In genomic region chr11:61113209-61113608, GRCh38 we compare ENCODE assay signal across 31 cellular contexts. TPM values are rescaled to one million over a fixed set of nuclear protein-coding genes. Genes with fewer than 3 reads are reported as not detected.
DNase-seq lines count a peak whose midpoint lies in the region; ATAC-seq and TF ChIP-seq lines count a peak whose summit lies in the region.
"Had no signal": no experiment of that assay in that cellular context is flagged by ENCODE, and none has a peak within 500 bp of the region (broad histone marks: within the 10 kb centered on the region; RNA-seq: fewer than 3 reads in every experiment).

No MANE protein-coding gene starts in this region.

- peak overlapping the region; percentile 78 for H3K27ac ChIP-seq in naive thymus-derived CD4-positive, alpha-beta T cell (ENCODE audit: low read depth, low read length)
- no peak overlapping the region for H3K27ac ChIP-seq in upper lobe of right lung
- H3K27ac ChIP-seq: breast epithelium, heart left ventricle, HL-60, KMS-11, lower lobe of right lung, parathyroid adenoma, SJCRH30, uterus had no signal

- H3K4me3 Mint-ChIP-seq in activated naive CD4-positive, alpha-beta T cell treated with anti-CD3 and anti-CD28 coated beads, Interleukin-2, amount 50 U/mL, for 24 hours: peak overlapping the region; percentile 79
- H3K4me3 Mint-ChIP-seq in activated CD8-positive, alpha-beta T cell treated with anti-CD3 and anti-CD28 coated beads, Interleukin-2, amount 10 ng/mL, durations not matched to agents 7 days and 5 days: peak overlapping the region; percentile 49
- H3K4me3 Mint-ChIP-seq in naive thymus-derived CD4-positive, alpha-beta T cell: peak overlapping the region in 9 of 10 donors; percentile 82 to 93 (median 86)
- H3K4me3 Mint-ChIP-seq: activated T-helper 17 cell treated with anti-CD3 and anti-CD28 coated beads, Interleukin-2, amount 50 U/mL, for 72 hours; CD14-positive monocyte; nephron progenitor cell had no signal

- ATAC-seq in activated CD8-positive, alpha-beta T cell treated with anti-CD3 and anti-CD28 coated beads, Interleukin-2, amount 10 ng/mL, durations not matched to agents 7 days and 5 days: no peak
- peak; percentile 26 for ATAC-seq in naive thymus-derived CD4-positive, alpha-beta T cell
- no peak for ATAC-seq in upper lobe of right lung
- ATAC-seq: activated CD4-positive, CD25-positive, alpha-beta regulatory T cell treated with anti-CD3 and anti-CD28 coated beads, Interleukin-2, amount 50 U/mL, for 24 hours; activated T-helper 17 cell treated with anti-CD3 and anti-CD28 coated beads, Interleukin-2, amount 50 U/mL, for 72 hours; heart left ventricle; lower lobe of right lung; right cardiac atrium had no signal

- no peaks in the 10 kb centered on the region for H3K9me3 ChIP-seq in naive thymus-derived CD4-positive, alpha-beta T cell (ENCODE audit: control insufficient read depth in 2 of 3, low read length in 3 of 3)
- H3K9me3 ChIP-seq in upper lobe of right lung: no peaks in the 10 kb centered on the region
- H3K9me3 ChIP-seq: breast epithelium, heart left ventricle, lower lobe of right lung, SJCRH30, uterus had no signal

- peak overlapping the region; percentile 82 for H3K27ac Mint-ChIP-seq in activated naive CD4-positive, alpha-beta T cell treated with anti-CD3 and anti-CD28 coated beads, Interleukin-2, amount 50 U/mL, for 24 hours
- H3K27ac Mint-ChIP-seq in activated CD8-positive, alpha-beta T cell treated with anti-CD3 and anti-CD28 coated beads, Interleukin-2, amount 10 ng/mL, durations not matched to agents 7 days and 5 days: peak overlapping the region; percentile 99
- H3K27ac Mint-ChIP-seq in naive thymus-derived CD4-positive, alpha-beta T cell: peak overlapping the region in 7 of 9 donors; percentile 63 to 98 (median 89)
- H3K27ac Mint-ChIP-seq: activated T-helper 17 cell treated with anti-CD3 and anti-CD28 coated beads, Interleukin-2, amount 50 U/mL, for 72 hours; nephron progenitor cell had no signal

- TF ChIP-seq CTCF in upper lobe of right lung (IDR thresholded peaks at IDR 0.05): no peak
- no peak for TF ChIP-seq CTCF in GM13976 (IDR thresholded peaks at IDR 0.05; ENCODE audit: borderline replicate concordance, control extremely low read depth, extremely low read depth, insufficient read depth, missing control alignments)

- in situ Hi-C loops in GM13976 (cut with MboI; ENCODE audit: low sequenced_read_pairs, unreplicated experiment): no loop called here

- H3K36me3 Mint-ChIP-seq in activated naive CD4-positive, alpha-beta T cell treated with anti-CD3 and anti-CD28 coated beads, Interleukin-2, amount 50 U/mL, for 24 hours: peaks cover 40% of the 10 kb centered on the region
- H3K36me3 Mint-ChIP-seq in activated CD8-positive, alpha-beta T cell treated with anti-CD3 and anti-CD28 coated beads, Interleukin-2, amount 10 ng/mL, durations not matched to agents 7 days and 5 days (ENCODE audit: low read depth): peaks cover 88% of the 10 kb centered on the region
- H3K36me3 Mint-ChIP-seq in naive thymus-derived CD4-positive, alpha-beta T cell: peaks cover 6 to 70% (median 37%) of the 10 kb centered on the region in 5 donors
- H3K36me3 Mint-ChIP-seq: CD14-positive monocyte had no signal

- DNase-seq in activated naive CD4-positive, alpha-beta T cell treated with anti-CD3 and anti-CD28 coated beads, Interleukin-2, amount 50 U/mL, for 16 hours: no peak
- DNase-seq in activated CD8-positive, alpha-beta T cell treated with anti-CD3 and anti-CD28 coated beads, Interleukin-2, amount 10 ng/mL, durations not matched to agents 7 days and 5 days: no peak
- DNase-seq in naive thymus-derived CD4-positive, alpha-beta T cell: no peak
- DNase-seq in upper lobe of right lung: peak; percentile 16
- DNase-seq in GM13976 (ENCODE audit: low spot score): no peak
- no peak for DNase-seq in NCI-H69 (lab: John Stamatoyannopoulos, UW)
- DNase-seq: effector CD8-positive, alpha-beta T cell; erythroblast; heart left ventricle; lower lobe of right lung; NCI-H1417 treated with DMSO at 0.1 percent for 48 hours; NCI-H2081 treated with DMSO at 0.1 percent for 48 hours; NCI-H226; NCI-H748 treated with DMSO at 0.1 percent for 48 hours; nephron progenitor cell; right cardiac atrium; stimulated activated CD4-positive, alpha-beta T cell treated with anti-CD3 and anti-CD28 coated beads, Interleukin-12 subunit alpha, Interleukin-12 subunit beta, amount 100 ng/mL, for 4 hours; stimulated activated CD4-positive, alpha-beta T cell treated with anti-CD3 and anti-CD28 coated beads, Interleukin-4, amount 100 ng/mL, for 1 hour; uterus had no signal

- H3K9me3 Mint-ChIP-seq in activated naive CD4-positive, alpha-beta T cell treated with anti-CD3 and anti-CD28 coated beads, Interleukin-2, amount 50 U/mL, for 24 hours: no peaks in the 10 kb centered on the region
- no peaks in the 10 kb centered on the region for H3K9me3 Mint-ChIP-seq in activated CD8-positive, alpha-beta T cell treated with anti-CD3 and anti-CD28 coated beads, Interleukin-2, amount 10 ng/mL, durations not matched to agents 7 days and 5 days (ENCODE audit: insufficient read depth)
- H3K9me3 Mint-ChIP-seq in naive thymus-derived CD4-positive, alpha-beta T cell: peaks cover 0 to 8% (median 0%) of the 10 kb centered on the region in 11 donors
- H3K9me3 Mint-ChIP-seq: CD14-positive monocyte, nephron progenitor cell had no signal

- intact Hi-C loops in naive thymus-derived CD4-positive, alpha-beta T cell (cut with micrococcal nuclease): loop anchor here (1.0 to 5.0 kb wide), 3 partner anchors 16 to 126 kb away; no protein-coding TSS in a partner anchor
- intact Hi-C loops in upper lobe of right lung (cut with DNase I): no loop called here

- no peaks in the 10 kb centered on the region for H3K27me3 Mint-ChIP-seq in activated naive CD4-positive, alpha-beta T cell treated with anti-CD3 and anti-CD28 coated beads, Interleukin-2, amount 50 U/mL, for 24 hours
- no peaks in the 10 kb centered on the region for H3K27me3 Mint-ChIP-seq in activated CD8-positive, alpha-beta T cell treated with anti-CD3 and anti-CD28 coated beads, Interleukin-2, amount 10 ng/mL, durations not matched to agents 7 days and 5 days (ENCODE audit: low read depth)
- no peaks in the 10 kb centered on the region for H3K27me3 Mint-ChIP-seq in naive thymus-derived CD4-positive, alpha-beta T cell
- H3K27me3 Mint-ChIP-seq: activated T-helper 17 cell treated with anti-CD3 and anti-CD28 coated beads, Interleukin-2, amount 50 U/mL, for 72 hours had no signal

- peaks cover 48 to 81% of the 10 kb centered on the region in 2 donors for H3K4me1 ChIP-seq in naive thymus-derived CD4-positive, alpha-beta T cell (ENCODE audit: control insufficient read depth in 2 of 2, insufficient read depth in 2 of 2, low read length in 2 of 2)
- peaks cover 3% of the 10 kb centered on the region for H3K4me1 ChIP-seq in upper lobe of right lung
- H3K4me1 ChIP-seq: breast epithelium, lower lobe of right lung, parathyroid adenoma, SJCRH30, uterus had no signal

- POLR2A ChIA-PET in activated CD8-positive, alpha-beta T cell treated with anti-CD3 and anti-CD28 coated beads, Interleukin-2, amount 10 ng/mL, durations not matched to agents 7 days and 5 days (lab: Charles Lee): interaction anchor here (0.6 to 1.5 kb wide), 9 partner anchors 9 to 590 kb away, joined by 3 to 6 read pairs (median 4); partner anchors contain the start of gene CD5
- POLR2A ChIA-PET in naive thymus-derived CD4-positive, alpha-beta T cell (lab: Charles Lee): interaction anchor here (0.6 to 12.0 kb wide), 27 partner anchors 8 to 1486 kb away, joined by 3 to 113 read pairs (median 6); partner anchors contain the start of genes CD5 and VPS37C

- H3K4me3 ChIP-seq in naive thymus-derived CD4-positive, alpha-beta T cell (ENCODE audit: low read length): peak overlapping the region; percentile 9
- no peak overlapping the region for H3K4me3 ChIP-seq in upper lobe of right lung
- H3K4me3 ChIP-seq: breast epithelium, heart left ventricle, lower lobe of right lung, SJCRH30, uterus had no signal

- peaks cover 14 to 49% (median 26%) of the 10 kb centered on the region in 3 experiments for H3K36me3 ChIP-seq in naive thymus-derived CD4-positive, alpha-beta T cell (ENCODE audit: control insufficient read depth in 2 of 3, insufficient read depth in 3 of 3, low read length in 3 of 3)
- no peaks in the 10 kb centered on the region for H3K36me3 ChIP-seq in upper lobe of right lung
- H3K36me3 ChIP-seq: breast epithelium, heart left ventricle, lower lobe of right lung, SJCRH30, uterus had no signal

- H3K4me1 Mint-ChIP-seq in activated naive CD4-positive, alpha-beta T cell treated with anti-CD3 and anti-CD28 coated beads, Interleukin-2, amount 50 U/mL, for 24 hours: peaks cover 90% of the 10 kb centered on the region
- H3K4me1 Mint-ChIP-seq in activated CD8-positive, alpha-beta T cell treated with anti-CD3 and anti-CD28 coated beads, Interleukin-2, amount 10 ng/mL, durations not matched to agents 7 days and 5 days (ENCODE audit: low read depth): peaks cover 91% of the 10 kb centered on the region
- peaks cover 73 to 94% (median 89%) of the 10 kb centered on the region in 7 donors for H3K4me1 Mint-ChIP-seq in naive thymus-derived CD4-positive, alpha-beta T cell

- CTCF ChIA-PET in activated CD8-positive, alpha-beta T cell treated with anti-CD3 and anti-CD28 coated beads, Interleukin-2, amount 10 ng/mL, durations not matched to agents 7 days and 5 days (lab: Charles Lee): interaction anchor here (0.8 to 5.5 kb wide), 12 partner anchors 9 to 273 kb away, joined by 3 to 52 read pairs (median 4); no protein-coding TSS in a partner anchor
- CTCF ChIA-PET in naive thymus-derived CD4-positive, alpha-beta T cell (lab: Charles Lee): interaction anchor here (0.6 to 3.6 kb wide), 15 partner anchors 8 to 127 kb away, joined by 3 to 29 read pairs (median 4); no protein-coding TSS in a partner anchor

- no peaks in the 10 kb centered on the region for H3K27me3 ChIP-seq in naive thymus-derived CD4-positive, alpha-beta T cell (ENCODE audit: control insufficient read depth in 2 of 2, insufficient read depth in 2 of 2, low read length in 2 of 2)
- H3K27me3 ChIP-seq in upper lobe of right lung: no peaks in the 10 kb centered on the region
- H3K27me3 ChIP-seq: breast epithelium, heart left ventricle, SJCRH30, uterus had no signal

RNA-seq across cellular contexts. Expression of gene CD5, which starts 10.9 kb away (rescaled TPM):
- total RNA-seq in activated CD8-positive, alpha-beta T cell treated with anti-CD3 and anti-CD28 coated beads, Interleukin-2, amount 10 ng/mL, durations not matched to agents 7 days and 5 days: 100 to 1,000 TPM; 252 to 274 TPM
- total RNA-seq in naive thymus-derived CD4-positive, alpha-beta T cell: 100 to 1,000 TPM; 180 to 399 (median 224) TPM
- polyA plus RNA-seq in naive thymus-derived CD4-positive, alpha-beta T cell: 100 to 1,000 TPM; 217 to 371 TPM
- 2.5 TPM for total RNA-seq in upper lobe of right lung
- total RNA-seq: fibroblast of villous mesenchyme, kidney epithelial cell, temporal lobe had no signal

RNA-seq across cellular contexts. Expression of gene VPS37C, which starts 48.0 kb away (rescaled TPM):
- 1 to 10 TPM; 3.4 to 3.8 TPM for total RNA-seq in activated CD8-positive, alpha-beta T cell treated with anti-CD3 and anti-CD28 coated beads, Interleukin-2, amount 10 ng/mL, durations not matched to agents 7 days and 5 days
- total RNA-seq in naive thymus-derived CD4-positive, alpha-beta T cell: 10 to 100 TPM in 1 of 5 experiments, 1 to 10 TPM in 4; 4.1 to 12.0 (median 7.9) TPM
- polyA plus RNA-seq in naive thymus-derived CD4-positive, alpha-beta T cell: under 1 TPM; 0.31 to 0.82 TPM
- 30.2 TPM for total RNA-seq in upper lobe of right lung

Comparison
In these comparisons a context has a peak if more than half of its experiments do, and no peak if none do; other contexts are left out.
1. RNA of gene CD5, which starts 10.9 kb away (total RNA-seq): 252 to 274 TPM in activated CD8-positive, alpha-beta T cell treated with anti-CD3 and anti-CD28 coated beads, Interleukin-2, amount 10 ng/mL, durations not matched to agents 7 days and 5 days and 180 to 399 TPM in naive thymus-derived CD4-positive, alpha-beta T cell; 2.5 TPM in upper lobe of right lung (single experiment); every median in the first group is over 10 times any median in the second.
2. Peak in every context shown above with its lines, with median percentiles within 50 percentile points of each other: H3K27ac Mint-ChIP-seq and H3K4me3 Mint-ChIP-seq.